37 cellular contexts compared by ENCODE assay signal in the genomic region with DNA sequence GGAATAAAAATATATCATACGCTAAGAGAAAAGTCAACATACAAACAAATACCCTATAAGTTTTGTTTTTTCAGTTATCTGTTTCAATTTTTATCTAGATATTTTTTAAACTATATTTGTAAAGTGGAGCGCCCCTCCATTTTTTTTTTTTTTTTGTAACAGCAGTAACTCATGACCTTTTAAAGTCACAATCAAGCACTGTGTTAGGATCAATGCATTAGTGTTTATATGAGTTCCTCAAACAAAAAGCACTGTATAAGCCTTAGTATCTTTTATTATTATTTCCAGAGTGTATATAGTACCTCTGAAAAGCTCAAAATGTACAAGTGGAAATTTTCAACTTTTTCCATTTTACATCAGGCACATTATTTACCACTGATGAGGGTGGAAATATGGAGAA.
"Had no signal": no experiment of that assay in that cellular context is flagged by ENCODE, and none has a peak within 500 bp of the region (broad histone marks: within the 10 kb centered on the region; RNA-seq: fewer than 3 reads in every experiment).

No MANE protein-coding gene starts in this region.

- H3K27ac ChIP-seq: brain microvascular endothelial cell, Peyer's patch, SJSA1, WERI-Rb-1 had no signal

- H3K4me3 ChIP-seq: MG63, Peyer's patch, SJSA1 had no signal

- H3K9me3 ChIP-seq: Peyer's patch had no signal

- H3K27me3 ChIP-seq: brain microvascular endothelial cell, MG63, Peyer's patch, SJSA1 had no signal

- H3K36me3 ChIP-seq: brain microvascular endothelial cell had no signal

- ATAC-seq: activated CD8-positive, alpha-beta T cell treated with anti-CD3 and anti-CD28 coated beads for 36 hours; activated T-cell treated with anti-CD3 and anti-CD28 coated beads, Interleukin-2, amount 50 U/mL, for 72 hours; activated T-helper 17 cell treated with anti-CD3 and anti-CD28 coated beads, Interleukin-2, amount 50 U/mL, for 72 hours had no signal

- DNase-seq: activated CD4-positive, alpha-beta T cell treated with anti-CD3 and anti-CD28 coated beads for 1 hour; activated CD4-positive, alpha-beta T cell treated with anti-CD3 and anti-CD28 coated beads, Interleukin-2, amount 10 ng/mL, durations not matched to agents 24 days and 14 days; activated CD4-positive, alpha-beta T cell treated with anti-CD3 and anti-CD28 coated beads, Interleukin-2, amount 50 U/mL, for 4 hours; activated CD4-positive, CD25-positive, alpha-beta regulatory T cell; activated CD8-positive, alpha-beta T cell treated with anti-CD3 and anti-CD28 coated beads for 36 hours; activated effector memory CD4-positive, alpha-beta T cell treated with anti-CD3 and anti-CD28 coated beads, Interleukin-2, amount 50 U/mL, for 16 hours; activated naive CD4-positive, alpha-beta T cell; activated naive CD4-positive, alpha-beta T cell treated with anti-CD3 and anti-CD28 coated beads, Interleukin-2, amount 50 U/mL, for 16 hours; activated naive CD8-positive, alpha-beta T cell treated with anti-CD3 and anti-CD28 coated beads for 36 hours; activated T-cell treated with anti-CD3 and anti-CD28 coated beads, Interleukin-2, amount 50 U/mL, for 1 hour; activated T-cell treated with anti-CD3 and anti-CD28 coated beads, Interleukin-2, amount 50 U/mL, for 72 hours; amniotic stem cell; aorta; brain microvascular endothelial cell; central memory CD4-positive, alpha-beta T cell; Kasumi-1; KG1; MG63; NCI-H1048; NCI-H1105 treated with DMSO at 0.1 percent for 48 hours; NCI-H1436; NCI-H1694; NCI-H1930; NCI-H2081 treated with DMSO at 0.1 percent for 48 hours; NCI-H345; NCI-H526; NCI-H748 treated with DMSO at 0.1 percent for 48 hours; NK-92 treated with Interleukin-12 subunit alpha and Interleukin-12 subunit beta, amount 100 ng/mL, for 24 hours; Peyer's patch; RPMI8226; SHP77 treated with DMSO at 0.1 percent for 48 hours; SW 1271; T-helper 1 cell; T1000; WERI-Rb-1 had no signal
